In genomic region chr9:124257070-124257864, GRCh38 we compare ENCODE assay signal across 9 cellular contexts. TPM values are rescaled to one million over a fixed set of nuclear protein-coding genes. Genes with fewer than 3 reads are reported as not detected.
DNase-seq lines count a peak whose midpoint lies in the region; ATAC-seq, FAIRE-seq and TF ChIP-seq lines count a peak whose summit lies in the region.
"Had no signal": no experiment of that assay in that cellular context is flagged by ENCODE, and none has a peak within 500 bp of the region (broad histone marks: within the 10 kb centered on the region; RNA-seq: fewer than 3 reads in every experiment).

No MANE protein-coding gene starts in this region.

- H3K4me3 ChIP-seq in right cardiac atrium (ENCODE audit: low read length): peak overlapping the region; percentile 95
- H3K4me3 ChIP-seq in small intestine (ENCODE audit: low read depth in 1 of 2, low read length in 2 of 2): peak overlapping the region; percentile 94 to 95

- H3K4me1 ChIP-seq in right cardiac atrium (ENCODE audit: control insufficient read depth, insufficient read depth, low read length) (peaks cover 17% of the 10 kb centered on the region), small intestine (ENCODE audit: control insufficient read depth in 2 of 2, insufficient read depth in 1 of 2, low read depth in 1 of 2, low read length in 1 of 2) (peaks cover 3 to 14% of the 10 kb centered on the region in 2 donors)

- DNase-seq in NCI-H82 (lab: John Stamatoyannopoulos, UW): peak; percentile 47
- no peak for DNase-seq in NCI-H82 treated with DMSO at 0.1 percent for 48 hours (lab: John Stamatoyannopoulos, UW; ENCODE audit: unreplicated experiment)
- DNase-seq in right cardiac atrium: peak in 2 of 3 donors; percentile 43 to 47
- no peak for DNase-seq in small intestine
- DNase-seq in activated effector memory CD4-positive, alpha-beta T cell treated with anti-CD3 and anti-CD28 coated beads, Interleukin-2, amount 50 U/mL, for 16 hours: no peak
- DNase-seq in DMS79 (lab: John Stamatoyannopoulos, UW): no peak
- DNase-seq: DND-41 had no signal

- ATAC-seq in right cardiac atrium (no peak), GM21786 (IDR thresholded peaks at IDR 0.05; ENCODE audit: unreplicated experiment) (no peak)

- H3K9me3 ChIP-seq in right cardiac atrium (ENCODE audit: control insufficient read depth, low read length) (no peaks in the 10 kb centered on the region), small intestine (ENCODE audit: control insufficient read depth, low read depth) (no peaks in the 10 kb centered on the region)

- intact Hi-C loops in right cardiac atrium (cut with DNase I): loop anchor here in 1 of 4 donors (5.0 kb wide), 1 partner anchor 35 kb away; no protein-coding TSS in a partner anchor

- no peak for TF ChIP-seq CTCF in VCaP (conservative IDR thresholded peaks at IDR 0.05)

- 39% methylated on average over 32 of the region's 32 CpGs for WGBS in right cardiac atrium
- 32 to 43% (median 42%) methylated on average over 24 to 32 of the region's 32 CpGs for WGBS in small intestine, 3 donors

- FAIRE-seq in small intestine (lab: Jason Lieb, UNC): no peak

- H3K27ac ChIP-seq in VCaP (peak overlapping the region; percentile 97), right cardiac atrium (ENCODE audit: low read length) (no peak overlapping the region), small intestine (ENCODE audit: low read depth in 1 of 2, low read length in 1 of 2) (peak overlapping the region in 1 of 2 donors; percentile 50)

- no peaks in the 10 kb centered on the region for H3K36me3 ChIP-seq in small intestine (ENCODE audit: control insufficient read depth in 2 of 2, insufficient read depth in 2 of 2, low read length in 2 of 2)

- no peaks in the 10 kb centered on the region for H3K27me3 ChIP-seq in right cardiac atrium (ENCODE audit: control insufficient read depth, insufficient read depth)
- H3K27me3 ChIP-seq in small intestine (ENCODE audit: control insufficient read depth in 2 of 2, insufficient read depth in 2 of 2, low read length in 2 of 2): no peaks in the 10 kb centered on the region

RNA-seq across cellular contexts. Expression of gene NEK6, which starts 0.5 kb away (rescaled TPM):
- total RNA-seq in right cardiac atrium: 10 to 100 TPM; 12.0 to 19.2 (median 15.6) TPM
- polyA plus RNA-seq in right cardiac atrium (4.7 TPM), small intestine (10 to 100 TPM in 2 of 3 donors, 1 to 10 TPM in 1; 9.7 to 28.9 (median 18.3) TPM)

Comparison
In these comparisons a context has a peak if more than half of its experiments do, and no peak if none do; other contexts are left out.
1. DNase-seq: peak in NCI-H82 (single experiment) and right cardiac atrium (2 of 3); none in NCI-H82 treated with DMSO at 0.1 percent for 48 hours (single experiment), small intestine (single experiment), activated effector memory CD4-positive, alpha-beta T cell treated with anti-CD3 and anti-CD28 coated beads, Interleukin-2, amount 50 U/mL, for 16 hours (single experiment) and DMS79 (single experiment).